Comparison of ENCODE assay signal across 8 cellular contexts in the genomic region with DNA sequence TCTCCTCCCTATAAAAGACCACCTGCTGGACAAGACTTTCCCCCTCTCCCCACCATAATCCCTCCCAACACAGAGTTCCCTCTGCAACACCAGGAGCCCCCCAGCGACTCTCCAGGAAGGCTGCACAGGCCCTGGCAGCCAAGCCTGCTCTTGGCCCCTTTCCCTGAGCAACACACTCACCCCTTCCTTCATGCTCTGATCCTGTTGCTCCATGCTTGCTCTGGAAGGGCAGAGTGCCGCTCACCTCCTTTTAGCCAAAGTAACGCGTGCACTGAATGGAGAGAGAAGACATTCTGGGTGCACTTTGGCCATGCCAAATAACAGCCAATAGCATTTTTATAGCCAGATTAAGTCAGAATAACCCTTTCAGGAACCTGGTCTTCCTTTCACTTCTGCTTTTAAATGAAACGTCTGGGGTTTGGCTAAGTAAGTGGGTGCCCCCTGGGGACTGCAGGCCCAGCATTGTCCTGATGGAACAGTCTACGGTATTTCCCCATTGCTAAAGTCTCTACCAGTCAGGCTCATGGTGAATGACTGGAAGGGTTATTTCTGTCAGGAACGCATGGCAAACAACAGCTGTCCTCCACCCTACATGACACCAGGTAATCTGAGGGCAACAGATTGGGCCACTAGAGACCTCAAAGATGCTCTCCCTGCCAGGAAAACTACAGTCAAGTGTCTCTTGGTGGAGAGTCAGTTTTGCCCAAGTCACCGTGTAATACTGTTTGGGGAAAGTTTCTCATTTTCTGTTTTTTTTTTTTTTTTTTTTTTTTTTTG. TPM values are rescaled to one million over a fixed set of nuclear protein-coding genes. Genes with fewer than 3 reads are reported as not detected.
DNase-seq lines count a peak whose midpoint lies in the region; ATAC-seq and TF ChIP-seq lines count a peak whose summit lies in the region.

A gene with protein sequence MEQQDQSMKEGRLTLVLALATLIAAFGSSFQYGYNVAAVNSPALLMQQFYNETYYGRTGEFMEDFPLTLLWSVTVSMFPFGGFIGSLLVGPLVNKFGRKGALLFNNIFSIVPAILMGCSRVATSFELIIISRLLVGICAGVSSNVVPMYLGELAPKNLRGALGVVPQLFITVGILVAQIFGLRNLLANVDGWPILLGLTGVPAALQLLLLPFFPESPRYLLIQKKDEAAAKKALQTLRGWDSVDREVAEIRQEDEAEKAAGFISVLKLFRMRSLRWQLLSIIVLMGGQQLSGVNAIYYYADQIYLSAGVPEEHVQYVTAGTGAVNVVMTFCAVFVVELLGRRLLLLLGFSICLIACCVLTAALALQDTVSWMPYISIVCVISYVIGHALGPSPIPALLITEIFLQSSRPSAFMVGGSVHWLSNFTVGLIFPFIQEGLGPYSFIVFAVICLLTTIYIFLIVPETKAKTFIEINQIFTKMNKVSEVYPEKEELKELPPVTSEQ (minus strand): TSS at position 312 of the 777 bp plus-strand sequence. CDS start 99 bp downstream, at position 213.

- TF ChIP-seq POLR2A in GM18505 (IDR thresholded peaks at IDR 0.05; ENCODE audit: borderline replicate concordance, extremely low read depth, insufficient read depth, insufficient read length), result peak; percentile 69

- H3K23ac ChIP-seq in neuronal stem cell (ENCODE audit: low read depth, low read length, poor library complexity), result no peak within 1 kb of the TSS

- no peak within 1 kb of the TSS for H3K4me3 ChIP-seq in Loucy (ENCODE audit: low read length, poor library complexity, severe bottlenecking)
- no peak within 1 kb of the TSS for H3K4me3 ChIP-seq in neuronal stem cell (ENCODE audit: low read length in 2 of 2)

- H3K9ac ChIP-seq in Loucy (ENCODE audit: low read depth, low read length, poor library complexity, severe bottlenecking) (no peak within 1 kb of the TSS), neuronal stem cell (ENCODE audit: low read depth, low read length, poor library complexity) (no peak within 1 kb of the TSS)

- H2BK5ac ChIP-seq in neuronal stem cell (ENCODE audit: low read length), result no peak within 1 kb of the TSS

- no peaks in the 10 kb centered on the region for H4K20me1 ChIP-seq in Loucy (ENCODE audit: insufficient read depth, low read length, poor library complexity, severe bottlenecking)

- H2BK12ac ChIP-seq in neuronal stem cell (ENCODE audit: low read length), result no peak within 1 kb of the TSS

- no peaks in the 10 kb centered on the region for H3K9me2 ChIP-seq in Loucy (replicated peaks; ENCODE audit: low read depth, low read length)

- no peaks in the 10 kb centered on the region for H3K79me1 ChIP-seq in neuronal stem cell (ENCODE audit: low read depth, low read length)

- no peak within 1 kb of the TSS for H2BK120ac ChIP-seq in neuronal stem cell (ENCODE audit: low read depth, low read length)

- peak within 1 kb of the TSS; percentile 66 for H3K18ac ChIP-seq in neuronal stem cell (ENCODE audit: low read length)

- H3F3A ChIP-seq in Loucy (ENCODE audit: low read depth), result no peaks in the 10 kb centered on the region

- no peak for TF ChIP-seq CTCF in Loucy (conservative IDR thresholded peaks at IDR 0.05; ENCODE audit: low read length)

- H2AFZ ChIP-seq in Loucy (ENCODE audit: low read length) (peak within 1 kb of the TSS; percentile 64), neuronal stem cell (ENCODE audit: low read length) (peak within 1 kb of the TSS; percentile 16)

- no peaks in the 10 kb centered on the region for H3K79me2 ChIP-seq in Loucy (ENCODE audit: insufficient read depth, low read length)

- no peak within 1 kb of the TSS for H4K91ac ChIP-seq in neuronal stem cell (ENCODE audit: low read depth, low read length, poor library complexity)

- H2BK15ac ChIP-seq in neuronal stem cell (ENCODE audit: low read length), result no peak within 1 kb of the TSS

- no peak within 1 kb of the TSS for H3K27ac ChIP-seq in neuronal stem cell (replicated peaks; ENCODE audit: low read length)

- H2AK5ac ChIP-seq in neuronal stem cell (ENCODE audit: low read depth, low read length), result no peak within 1 kb of the TSS

- ATAC-seq in GM18505 (IDR thresholded peaks at IDR 0.05; ENCODE audit: unreplicated experiment) (peak; percentile 81), GM21825 (IDR thresholded peaks at IDR 0.05; ENCODE audit: unreplicated experiment) (peak; percentile 84)

- DNase-seq in cerebellar cortex (ENCODE audit: low spot score), result peak; percentile 8
- no peak for DNase-seq in neuronal stem cell (ENCODE audit: low spot score)
- DNase-seq in stimulated activated CD4-positive, alpha-beta T cell treated with anti-CD3 and anti-CD28 coated beads, Interleukin-4, amount 100 ng/mL, for 1 hour, result no peak
- DNase-seq in COLO668 (lab: John Stamatoyannopoulos, UW; ENCODE audit: unreplicated experiment), result no peak
- DNase-seq in foreskin melanocyte, result no peak

- H3K27me3 ChIP-seq in Loucy (ENCODE audit: insufficient read depth, low read length, poor library complexity, severe bottlenecking), result no peaks in the 10 kb centered on the region
- H3K27me3 ChIP-seq in neuronal stem cell (ENCODE audit: control insufficient read depth in 3 of 3, insufficient read depth in 3 of 3, low read depth in 1 of 3, low read length in 3 of 3), result no peaks in the 10 kb centered on the region

- no CpG with 5 or more reads among the region's 8 CpGs for WGBS in neuronal stem cell (ENCODE audit: extremely low coverage in 2 of 2, insufficient read length in 2 of 2, insufficient replicate concordance in 1 of 2), 2 donors

- H3K14ac ChIP-seq in neuronal stem cell (ENCODE audit: low read length), result no peak within 1 kb of the TSS

- H3K4me1 ChIP-seq in Loucy (ENCODE audit: insufficient read depth, low read length, poor library complexity, severe bottlenecking), result peaks cover 7% of the 10 kb centered on the region
- H3K4me1 ChIP-seq in neuronal stem cell (ENCODE audit: control insufficient read depth in 2 of 2, insufficient read depth in 1 of 2, low read depth in 1 of 2, low read length in 2 of 2), result peaks cover 0 to 9% of the 10 kb centered on the region in 2 donors

- H3K36me3 ChIP-seq in Loucy (ENCODE audit: insufficient read depth, low read length) (no peaks in the 10 kb centered on the region), neuronal stem cell (replicated peaks in 1 of 2; ENCODE audit: control insufficient read depth in 2 of 2, insufficient read depth in 2 of 2, low read length in 2 of 2) (no peaks in the 10 kb centered on the region)

- H3K9me3 ChIP-seq in Loucy (ENCODE audit: insufficient read depth, low read depth, low read length) (no peaks in the 10 kb centered on the region), neuronal stem cell (replicated peaks in 1 of 2; ENCODE audit: control insufficient read depth in 2 of 2, insufficient read depth in 1 of 2, low read depth in 1 of 2, low read length in 2 of 2) (no peaks in the 10 kb centered on the region)

- H3K4ac ChIP-seq in neuronal stem cell (ENCODE audit: low read length), result no peak within 1 kb of the TSS

- H4K8ac ChIP-seq in neuronal stem cell (ENCODE audit: low read depth, low read length), result no peak within 1 kb of the TSS

- H3K4me2 ChIP-seq in Loucy (ENCODE audit: low read depth, low read length, poor library complexity, severe bottlenecking), result no peak within 1 kb of the TSS
- H3K4me2 ChIP-seq in neuronal stem cell (ENCODE audit: insufficient read depth, low read length, poor library complexity, severe bottlenecking), result peak within 1 kb of the TSS; percentile 23

RNA-seq across cellular contexts. Expression of the gene that starts here (rescaled TPM):
- polyA plus RNA-seq in neuronal stem cell (2013, experiment 1 of 2), result not detected
- polyA plus RNA-seq in neuronal stem cell (2013, experiment 2 of 2), result not detected
